9 cellular contexts compared by ENCODE assay signal in genomic region chr11:67053896-67054850, GRCh38. TPM values are rescaled to one million over a fixed set of nuclear protein-coding genes. Genes with fewer than 3 reads are reported as not detected.
DNase-seq lines count a peak whose midpoint lies in the region; ATAC-seq, FAIRE-seq and TF ChIP-seq lines count a peak whose summit lies in the region.
"Had no signal": no experiment of that assay in that cellular context is flagged by ENCODE, and none has a peak within 500 bp of the region (broad histone marks: within the 10 kb centered on the region; RNA-seq: fewer than 3 reads in every experiment).

No MANE protein-coding gene starts in this region.

- H3K4me2 ChIP-seq in GM12878 (ENCODE audit: control insufficient read depth, insufficient read depth), result no peak overlapping the region

- ATAC-seq in HG02798 (IDR thresholded peaks at IDR 0.05; ENCODE audit: poor library complexity, unreplicated experiment), result peak; percentile 34
- ATAC-seq in GM12878, result peak; percentile 90
- ATAC-seq in GM18870 (IDR thresholded peaks at IDR 0.05; ENCODE audit: unreplicated experiment), result no peak

- H3K9ac ChIP-seq in GM12878 (ENCODE audit: control insufficient read depth, insufficient read depth, low read length), result no peak overlapping the region

- TF ChIP-seq CTCF in GM12878 (IDR thresholded peaks at IDR 0.05 in 2 of 3, conservative IDR thresholded peaks at IDR 0.05 in 1 of 3; ENCODE audit: control insufficient read depth in 2 of 3, extremely low read depth in 1 of 3, insufficient read depth in 1 of 3, low read depth in 3 of 3, low read length in 3 of 3), result peak; percentile 73 to 89 (median 80)
- no peak for TF ChIP-seq CTCF in lower leg skin (IDR thresholded peaks at IDR 0.05)

- TF ChIP-seq POLR2A in GM12878 (IDR thresholded peaks at IDR 0.05; ENCODE audit: low read depth, low read length) (no peak), lower leg skin (IDR thresholded peaks at IDR 0.05) (no peak)

- POLR2A ChIA-PET in GM12878 (lab: Charles Lee), result no interaction called here

- intact Hi-C loops in GM12878 (cut with micrococcal nuclease; ENCODE audit: unreplicated experiment) (no loop called here), lower leg skin (cut with DNase I; ENCODE audit: low total_unique reads) (no loop called here)

- no TSS peak for BruUV-seq in GM12878 (replicated peaks; lab: Mats Ljungman, UMichigan)

- H3K4me1 ChIP-seq in GM12878 (ENCODE audit: control insufficient read depth, insufficient read depth, low read length), result peaks cover 10% of the 10 kb centered on the region

- no peak overlapping the region for H2AFZ ChIP-seq in GM12878 (ENCODE audit: control insufficient read depth, low read depth, low read length)

- no peaks in the 10 kb centered on the region for H3K27me3 ChIP-seq in GM12878 (replicated peaks in 1 of 2; ENCODE audit: control insufficient read depth in 2 of 2, insufficient read depth in 2 of 2, low read length in 1 of 2)

- no peaks in the 10 kb centered on the region for H3K79me2 ChIP-seq in GM12878 (ENCODE audit: control insufficient read depth, insufficient read depth, low read length)

- H3K9me3 ChIP-seq in GM12878 (replicated peaks; ENCODE audit: control insufficient read depth, insufficient read depth, low read length), result no peaks in the 10 kb centered on the region

- 35% methylated on average over 16 of the region's 16 CpGs for WGBS in GM12878 (ENCODE audit: insufficient coverage, insufficient replicate concordance, low lambda C conversion rate, missing lambda C conversion rate)
- 49 to 53% methylated on average over 15 to 16 of the region's 16 CpGs for WGBS in lower leg skin, 2 donors

- SMC1A ChIA-PET in GM12878 (lab: Charles Lee; ENCODE audit: uncharacterized antibody, unreplicated experiment), result interaction anchor here (0.8 to 1.7 kb wide), 3 partner anchors 20 to 263 kb away, joined by 3 to 6 read pairs (median 4); no protein-coding TSS in a partner anchor

- no peaks in the 10 kb centered on the region for H3K36me3 ChIP-seq in GM12878 (ENCODE audit: control insufficient read depth in 2 of 2, insufficient read depth in 2 of 2, low read length in 1 of 2)

- RAD21 ChIA-PET in GM12878 (lab: Charles Lee; ENCODE audit: unreplicated experiment), result interaction anchor here (0.8 to 1.5 kb wide), 4 partner anchors 52 to 297 kb away, joined by 3 read pairs; no protein-coding TSS in a partner anchor

- in situ Hi-C loops in GM12878 (cut with MboI), result no loop called here

- DNase-seq in D341Med (ENCODE audit: low spot score) (peak; percentile 86), SHP77 (lab: John Stamatoyannopoulos, UW) (peak; percentile 47 to 63), GM12878 (ENCODE audit: low read depth, low spot score) (no peak), iPS-NIHi11 (ENCODE audit: low spot score) (peak; percentile 91), lower leg skin (ENCODE audit: low spot score in 2 of 2) (no peak)
- peak; percentile 16 to 29 for DNase-seq in stimulated activated CD4-positive, alpha-beta T cell treated with anti-CD3 and anti-CD28 coated beads, Interleukin-12 subunit alpha, Interleukin-12 subunit beta, amount 100 ng/mL, for 24 hours (ENCODE audit: low read depth in 2 of 2)

- no peak overlapping the region for H3K27ac ChIP-seq in GM12878 (ENCODE audit: control insufficient read depth, insufficient read depth)

- TF ChIP-seq RAD21 in GM12878 (IDR thresholded peaks at IDR 0.05; ENCODE audit: insufficient read depth, low read depth, low read length), result peak; percentile 87

- peak; percentile 75 for FAIRE-seq in GM12878 (lab: Jason Lieb, UNC)
- FAIRE-seq: TTC549 had no signal

- CTCF ChIA-PET in GM12878 (lab: Yijun Ruan, JAX), result interaction anchor here (0.6 to 5.9 kb wide), 14 partner anchors 12 to 327 kb away, joined by 3 to 55 read pairs (median 4); no protein-coding TSS in a partner anchor

- H4K20me1 ChIP-seq in GM12878 (ENCODE audit: control insufficient read depth, insufficient read depth), result no peaks in the 10 kb centered on the region

- H3K4me3 ChIP-seq in GM12878 (no peak overlapping the region), lower leg skin (ENCODE audit: low read depth, poor library complexity, severe bottlenecking) (no peak overlapping the region)

- no peak for TF ChIP-seq EP300 in GM12878 (IDR thresholded peaks at IDR 0.05; ENCODE audit: borderline replicate concordance in 1 of 2, control insufficient read depth in 1 of 2, low read depth in 2 of 2, low read length in 2 of 2)

TF ChIP-seq in GM12878, 131 proteins besides CTCF, POLR2A, EP300 and RAD21 (continues in another document):
- TF ChIP-seq CREM (IDR thresholded peaks at IDR 0.05; ENCODE audit: low read depth) (peak; percentile 58; the same call in 1 of the 2 replicates), PRDM15 (CRISPR knock-in tag; IDR thresholded peaks at IDR 0.05) (no peak), USF2 (IDR thresholded peaks at IDR 0.05; ENCODE audit: borderline replicate concordance, low read depth, low read length) (no peak), STAT3 (IDR thresholded peaks at IDR 0.05; ENCODE audit: low read depth, low read length) (no peak)

RNA-seq across cellular contexts. Expression of gene RHOD, which starts 2.5 kb away (rescaled TPM):
- not detected in 2 replicates for total RNA-seq in GM12878 (2013; cell fraction: nucleolus; rRNA removed)
- total RNA-seq in GM12878 (2014; rRNA removed), result 2.1 and 2.7 TPM in 2 replicates
- 0.72 and 0.83 TPM in 2 replicates for total RNA-seq in GM12878 (2014; rRNA removed; fragmentation: Illumina TruSeq; extraction: Trizol)
- total RNA-seq in GM12878 (2021), result 2.2 and 2.6 TPM in 2 replicates
- polyA plus RNA-seq in GM12878 (2011; ENCODE audit: low read depth), result 0.26 TPM
- polyA plus RNA-seq in GM12878 (2011; rRNA removed), result 0.12 TPM in 1 of 2 replicates, not detected in the other
- 0.09 and 0.12 TPM in 2 replicates for polyA plus RNA-seq in GM12878 (2011; cell fraction: cytosol; rRNA removed)
- 0.24 TPM in 1 of 2 replicates, not detected in the other for polyA plus RNA-seq in GM12878 (2011; cell fraction: nucleus; rRNA removed)
- 2.3 and 2.8 TPM in 2 replicates for polyA plus RNA-seq in GM12878 (2012)
- polyA plus RNA-seq in GM12878 (2014; fragmentation: Illumina TruSeq; extraction: Trizol), result 0.17 and 0.84 TPM in 2 replicates
- under 1 TPM in 1 of 2 experiments, not detected in 1; 0.15 TPM for polyA plus RNA-seq in GM12878 (2014; fragmentation: Nextera tagmentation; extraction: Ambion mirVana)
- polyA plus RNA-seq in GM12878 (2014; rRNA removed), result 2.6 and 3.7 TPM in 2 replicates
- 1 to 10 TPM; 1.9 to 2.0 TPM for polyA plus RNA-seq in GM12878 (2016; fragmentation: Nextera tagmentation; extraction: Ambion mirVana)
- polyA minus RNA-seq in GM12878 (2011; rRNA and poly(A)+ RNA removed), result not detected in 2 replicates
- 1.4 and 1.9 TPM in 2 replicates for polyA minus RNA-seq in GM12878 (2011; cell fraction: cytosol; rRNA and poly(A)+ RNA removed)
- 0.24 and 0.67 TPM in 2 replicates for polyA minus RNA-seq in GM12878 (2011; cell fraction: nucleus; rRNA and poly(A)+ RNA removed)
- 100 to 1,000 TPM in 1 of 4 donors, 10 to 100 TPM in 3; 74.6 to 109 (median 87.8) TPM for total RNA-seq in lower leg skin

RNA-seq across cellular contexts. Expression of gene SYT12, which starts 31.2 kb away (rescaled TPM):
- 0.10 and 0.48 TPM in 2 replicates for total RNA-seq in GM12878 (2013; cell fraction: nucleolus; rRNA removed)
- 2.0 and 2.3 TPM in 2 replicates for total RNA-seq in GM12878 (2014; rRNA removed)
- 0.78 and 1.1 TPM in 2 replicates for total RNA-seq in GM12878 (2014; rRNA removed; fragmentation: Illumina TruSeq; extraction: Trizol)
- 1.4 and 1.6 TPM in 2 replicates for total RNA-seq in GM12878 (2021)
- 0.14 TPM for polyA plus RNA-seq in GM12878 (2011; ENCODE audit: low read depth)
- polyA plus RNA-seq in GM12878 (2011; rRNA removed), result not detected in 2 replicates
- polyA plus RNA-seq in GM12878 (2011; cell fraction: cytosol; rRNA removed), result 0.01 and 0.02 TPM in 2 replicates
- 0.09 TPM in 1 of 2 replicates, not detected in the other for polyA plus RNA-seq in GM12878 (2011; cell fraction: nucleus; rRNA removed)
- polyA plus RNA-seq in GM12878 (2012), result 0.54 and 0.87 TPM in 2 replicates
- polyA plus RNA-seq in GM12878 (2014; fragmentation: Illumina TruSeq; extraction: Trizol), result 0.06 and 0.65 TPM in 2 replicates
- polyA plus RNA-seq in GM12878 (2014; fragmentation: Nextera tagmentation; extraction: Ambion mirVana), result under 1 TPM; 0.02 to 0.11 TPM
- polyA plus RNA-seq in GM12878 (2014; rRNA removed), result 1.3 and 1.4 TPM in 2 replicates
- under 1 TPM; 0.59 to 0.84 TPM for polyA plus RNA-seq in GM12878 (2016; fragmentation: Nextera tagmentation; extraction: Ambion mirVana)
- 0.05 and 0.07 TPM in 2 replicates for polyA minus RNA-seq in GM12878 (2011; rRNA and poly(A)+ RNA removed)
- polyA minus RNA-seq in GM12878 (2011; cell fraction: cytosol; rRNA and poly(A)+ RNA removed), result 0.21 TPM in 1 of 2 replicates, not detected in the other
- polyA minus RNA-seq in GM12878 (2011; cell fraction: nucleus; rRNA and poly(A)+ RNA removed), result 0.12 and 0.29 TPM in 2 replicates
- 1 to 10 TPM in 1 of 4 donors, under 1 TPM in 3; 0.08 to 1.7 (median 0.41) TPM for total RNA-seq in lower leg skin

Comparison
In these comparisons a context has a peak if more than half of its experiments do, and no peak if none do; other contexts are left out.
1. DNase-seq: peak in D341Med (single experiment), SHP77 (2 of 2), iPS-NIHi11 (single experiment) and stimulated activated CD4-positive, alpha-beta T cell treated with anti-CD3 and anti-CD28 coated beads, Interleukin-12 subunit alpha, Interleukin-12 subunit beta, amount 100 ng/mL, for 24 hours (2 of 2); none in GM12878 (single experiment) and lower leg skin (0 of 2).
2. CTCF ChIP-seq: peak in GM12878 (3 of 3); none in lower leg skin (0 of 3).
3. RNA of gene RHOD, which starts 2.5 kb away (total RNA-seq): 74.6 to 109 TPM in lower leg skin; 0.72 to 2.7 TPM in GM12878; every median in the first group is over 10 times any median in the second.